Comparison of ENCODE assay signal across 8 cellular contexts in genomic region chr19:12676384-12676792, GRCh38. TPM values are rescaled to one million over a fixed set of nuclear protein-coding genes. Genes with fewer than 3 reads are reported as not detected.
DNase-seq lines count a peak whose midpoint lies in the region; ATAC-seq and TF ChIP-seq lines count a peak whose summit lies in the region.

No MANE protein-coding gene starts in this region.

- intact Hi-C loops in natural killer cell (cut with micrococcal nuclease), result loop anchor here (10.0 kb wide), 1 partner anchor 118 kb away; the partner anchor contains the start of gene JUNB

- no peaks in the 10 kb centered on the region for H3K36me3 Mint-ChIP-seq in natural killer cell

- ATAC-seq in natural killer cell (peak; percentile 50 to 64 (median 54)), GM21367 (IDR thresholded peaks at IDR 0.05; ENCODE audit: unreplicated experiment) (no peak)

- no peaks in the 10 kb centered on the region for H3K27me3 Mint-ChIP-seq in natural killer cell (ENCODE audit: low read depth in 2 of 2)

- no peak overlapping the region for H3K4me2 ChIP-seq in OCI-LY1 (ENCODE audit: low read length)

- peaks cover 29 to 44% of the 10 kb centered on the region in 2 donors for H3K4me1 Mint-ChIP-seq in natural killer cell

- H3K4me3 Mint-ChIP-seq in natural killer cell, result no peak overlapping the region

- no peak overlapping the region for H3K27ac ChIP-seq in OCI-LY1 (ENCODE audit: low read depth, low read length, poor library complexity, severe bottlenecking)

- no peaks in the 10 kb centered on the region for H4K20me1 ChIP-seq in OCI-LY1 (ENCODE audit: insufficient read depth, low read length)

- H3K9me2 ChIP-seq in OCI-LY1 (ENCODE audit: low read depth, low read length), result no peaks in the 10 kb centered on the region

- H3K79me2 ChIP-seq in OCI-LY1 (ENCODE audit: insufficient read depth, low read length), result 0 out of 2 replicates have a peak, but pooled peaks cover 4% of the 10 kb centered on the region

- H3K4me3 ChIP-seq in OCI-LY1 (ENCODE audit: low read depth, low read length, poor library complexity, severe bottlenecking) (no peak overlapping the region), epithelial cell of esophagus (ENCODE audit: low read length) (no peak overlapping the region)

- TF ChIP-seq CTCF in OCI-LY1 (IDR thresholded peaks at IDR 0.05; ENCODE audit: low read length) (peak; percentile 86), epithelial cell of esophagus (IDR thresholded peaks at IDR 0.05; ENCODE audit: insufficient read depth, low read depth, low read length, missing control alignments) (peak; percentile 85), natural killer cell (IDR thresholded peaks at IDR 0.05) (peak; percentile 81)

- no peaks in the 10 kb centered on the region for H3K4me1 ChIP-seq in OCI-LY1 (ENCODE audit: insufficient read depth, low read length, severe bottlenecking)

- H3K27ac Mint-ChIP-seq in natural killer cell, result peak overlapping the region; percentile 60 to 70

- no peak overlapping the region for H3K9ac ChIP-seq in OCI-LY1 (ENCODE audit: low read length)

- no peaks in the 10 kb centered on the region for H3K9me3 ChIP-seq in OCI-LY1 (ENCODE audit: low read length)

- H3K27me3 ChIP-seq in OCI-LY1 (ENCODE audit: insufficient read depth, low read length), result no peaks in the 10 kb centered on the region

- H2AFZ ChIP-seq in OCI-LY1 (ENCODE audit: low read length), result no peak overlapping the region

- no peaks in the 10 kb centered on the region for H3F3A ChIP-seq in OCI-LY1 (ENCODE audit: insufficient read depth, low read length)

- H3K36me3 ChIP-seq in OCI-LY1 (ENCODE audit: insufficient read depth, low read length), result peaks cover 69% of the 10 kb centered on the region

- H3K9me3 Mint-ChIP-seq in natural killer cell, result no peaks in the 10 kb centered on the region

- peak; percentile 73 for DNase-seq in CMK (ENCODE audit: low read depth)
- DNase-seq in HS-5 (ENCODE audit: low read depth), result peak; percentile 51
- peak; percentile 81 for DNase-seq in activated CD8-positive, alpha-beta memory T cell treated with anti-CD3 and anti-CD28 coated beads, Interleukin-2, amount 50 U/mL, for 24 hours (ENCODE audit: extremely low read depth)
- peak; percentile 80 for DNase-seq in epithelial cell of esophagus (ENCODE audit: low read depth)
- DNase-seq in natural killer cell, result peak; percentile 78
- peak; percentile 44 to 81 (median 72) for DNase-seq in stimulated activated naive CD4-positive, alpha-beta T cell (lab: John Stamatoyannopoulos, UW)

RNA-seq across cellular contexts. Expression of gene DHPS, which starts 5.3 kb away (rescaled TPM):
- 100 to 1,000 TPM; 143 to 193 (median 145) TPM for total RNA-seq in natural killer cell

RNA-seq across cellular contexts. Expression of gene WDR83, which starts 9.8 kb away (rescaled TPM):
- total RNA-seq in natural killer cell, result 10 to 100 TPM; 17.0 to 25.8 (median 25.1) TPM

RNA-seq across cellular contexts. Expression of gene MAN2B1, which starts 9.8 kb away (rescaled TPM):
- total RNA-seq in natural killer cell, result 100 to 1,000 TPM; 107 to 118 (median 112) TPM

RNA-seq across cellular contexts. Expression of gene GNG14, which starts 11.4 kb away (rescaled TPM):
- not detected for total RNA-seq in natural killer cell

RNA-seq across cellular contexts. Expression of gene FBXW9, which starts 20.0 kb away (rescaled TPM):
- total RNA-seq in natural killer cell, result 1 to 10 TPM; 2.2 to 3.2 (median 2.9) TPM
